Comparison of ENCODE assay signal across 9 cellular contexts in genomic region chr13:20191902-20192469, GRCh38. TPM values are rescaled to one million over a fixed set of nuclear protein-coding genes. Genes with fewer than 3 reads are reported as not detected.
DNase-seq lines count a peak whose midpoint lies in the region; ATAC-seq and TF ChIP-seq lines count a peak whose summit lies in the region.
"Had no signal": no experiment of that assay in that cellular context is flagged by ENCODE, and none has a peak within 500 bp of the region (broad histone marks: within the 10 kb centered on the region; RNA-seq: fewer than 3 reads in every experiment).

No MANE protein-coding gene starts in this region.

- DNase-seq in DMS 273 (lab: John Stamatoyannopoulos, UW; ENCODE audit: unreplicated experiment): peak; percentile 31
- no peak for DNase-seq in DMS 273 treated with DMSO at 0.1 percent for 48 hours (lab: John Stamatoyannopoulos, UW)
- DNase-seq in T-helper 17 cell: no peak
- peak; percentile 80 for DNase-seq in esophagus muscularis mucosa (ENCODE audit: extremely low spot score)
- no peak for DNase-seq in dedifferentiated amniotic fluid mesenchymal stem cell (ENCODE audit: extremely low spot score)
- DNase-seq in AG08395 (ENCODE audit: low spot score): no peak

- H3K4me3 ChIP-seq in esophagus muscularis mucosa: peak overlapping the region; percentile 55 to 68 (median 60)
- H3K4me3 ChIP-seq in neural cell (ENCODE audit: low read length): peak overlapping the region; percentile 69

- peaks cover 20 to 29% (median 25%) of the 10 kb centered on the region in 4 donors for H3K4me1 ChIP-seq in esophagus muscularis mucosa

- no peaks in the 10 kb centered on the region for H4K20me1 ChIP-seq in neural cell (ENCODE audit: insufficient read depth)

- no peak overlapping the region for H3K27ac Mint-ChIP-seq in T-helper 17 cell

- peak overlapping the region; percentile 17 for H3K9ac ChIP-seq in neural cell (ENCODE audit: low read length)

- peak overlapping the region; percentile 40 for H3K4me2 ChIP-seq in neural cell (ENCODE audit: low read length)

- no peaks in the 10 kb centered on the region for H3K79me2 ChIP-seq in neural cell (replicated peaks; ENCODE audit: insufficient read depth, low read length)

- 34% methylated on average over 33 of the region's 36 CpGs for WGBS in esophagus muscularis mucosa

- no peak overlapping the region for H3K27ac ChIP-seq in esophagus muscularis mucosa (replicated peaks in 1 of 4)
- H3K27ac ChIP-seq in neural cell (ENCODE audit: low read length): no peak overlapping the region
- H3K27ac ChIP-seq: 22Rv1 had no signal

- H3K36me3 Mint-ChIP-seq in T-helper 17 cell (ENCODE audit: low read depth): peaks cover 8% of the 10 kb centered on the region

- H3K9me3 ChIP-seq in T-helper 17 cell (ENCODE audit: control insufficient read depth, low read length, poor library complexity, severe bottlenecking) (no peaks in the 10 kb centered on the region), esophagus muscularis mucosa (no peaks in the 10 kb centered on the region), neural cell (ENCODE audit: low read length) (no peaks in the 10 kb centered on the region)

- peaks cover 22% of the 10 kb centered on the region for H3K4me1 Mint-ChIP-seq in T-helper 17 cell

- H3K36me3 ChIP-seq in esophagus muscularis mucosa: no peaks in the 10 kb centered on the region
- H3K36me3 ChIP-seq in neural cell (ENCODE audit: insufficient read depth, low read length): no peaks in the 10 kb centered on the region

- H3K27me3 ChIP-seq in esophagus muscularis mucosa: peaks cover 3 to 64% (median 35%) of the 10 kb centered on the region in 4 donors
- H3K27me3 ChIP-seq in neural cell (ENCODE audit: insufficient read depth, low read depth, low read length): peaks cover 73% of the 10 kb centered on the region

- ATAC-seq in T-helper 17 cell (no peak), HG03460 (IDR thresholded peaks at IDR 0.05; ENCODE audit: unreplicated experiment) (no peak)

- H3K4me3 Mint-ChIP-seq in T-helper 17 cell: peak overlapping the region; percentile 73

- no peaks in the 10 kb centered on the region for H3K9me2 ChIP-seq in neural cell (ENCODE audit: insufficient read depth, low read length)

- H3F3A ChIP-seq in neural cell (ENCODE audit: insufficient read depth, low read length, poor library complexity, severe bottlenecking): no peaks in the 10 kb centered on the region

- TF ChIP-seq RAD21 in neural cell (conservative IDR thresholded peaks at IDR 0.05): no peak

- H3K27me3 Mint-ChIP-seq in T-helper 17 cell: peaks cover 63% of the 10 kb centered on the region

- TF ChIP-seq CTCF in esophagus muscularis mucosa (IDR thresholded peaks at IDR 0.05): no peak
- peak; percentile 16 for TF ChIP-seq CTCF in neural cell (IDR thresholded peaks at IDR 0.05; ENCODE audit: poor library complexity, severe bottlenecking)

- intact Hi-C loops in esophagus muscularis mucosa (cut with DNase I): no loop called here

- H2AFZ ChIP-seq in neural cell (ENCODE audit: low read depth, low read length): no peak overlapping the region

- no peak for TF ChIP-seq EP300 in esophagus muscularis mucosa (IDR thresholded peaks at IDR 0.05)
- TF ChIP-seq EP300 in neural cell (conservative IDR thresholded peaks at IDR 0.05; ENCODE audit: poor library complexity, severe bottlenecking): no peak

- no peak for TF ChIP-seq POLR2A in esophagus muscularis mucosa (IDR thresholded peaks at IDR 0.05; ENCODE audit: low read depth)

TF ChIP-seq in neural cell, 6 proteins besides CTCF, POLR2A, EP300 and RAD21:
- TF ChIP-seq EZH2 (IDR thresholded peaks at IDR 0.05; ENCODE audit: borderline replicate concordance, insufficient read depth, low read length, poor library complexity, severe bottlenecking): peak; percentile 14
- no peak for TF ChIP-seq SMC3 (conservative IDR thresholded peaks at IDR 0.05; ENCODE audit: poor library complexity)

RNA-seq across cellular contexts. Expression of gene GJB2, which starts 0.8 kb away (rescaled TPM):
- not detected for total RNA-seq in T-helper 17 cell
- total RNA-seq in esophagus muscularis mucosa: under 1 TPM in 2 of 4 donors, not detected in 2; 0.50 to 0.75 TPM
- polyA plus RNA-seq in neural cell: not detected in 2 replicates
- polyA minus RNA-seq in neural cell: not detected in 2 replicates

RNA-seq across cellular contexts. Expression of gene GJA3, which starts 31.1 kb away (rescaled TPM):
- total RNA-seq in T-helper 17 cell: under 1 TPM in 1 of 2 donors, not detected in 1; 0.12 TPM
- total RNA-seq in esophagus muscularis mucosa: not detected
- polyA plus RNA-seq in neural cell: not detected in 2 replicates
- polyA minus RNA-seq in neural cell: not detected in 2 replicates

RNA-seq across cellular contexts. Expression of gene GJB6, which starts 40.1 kb away (rescaled TPM):
- total RNA-seq in T-helper 17 cell: 1 to 10 TPM; 1.3 to 3.3 TPM
- total RNA-seq in esophagus muscularis mucosa: not detected
- not detected in 2 replicates for polyA plus RNA-seq in neural cell
- not detected in 2 replicates for polyA minus RNA-seq in neural cell

Comparison
In these comparisons a context has a peak if more than half of its experiments do, and no peak if none do; other contexts are left out.
1. DNase-seq: peak in DMS 273 (single experiment) and esophagus muscularis mucosa (single experiment); none in DMS 273 treated with DMSO at 0.1 percent for 48 hours (single experiment), T-helper 17 cell (0 of 3), dedifferentiated amniotic fluid mesenchymal stem cell (single experiment) and AG08395 (single experiment).